ENCODE assay signal across 8 cellular contexts in the genomic region with DNA sequence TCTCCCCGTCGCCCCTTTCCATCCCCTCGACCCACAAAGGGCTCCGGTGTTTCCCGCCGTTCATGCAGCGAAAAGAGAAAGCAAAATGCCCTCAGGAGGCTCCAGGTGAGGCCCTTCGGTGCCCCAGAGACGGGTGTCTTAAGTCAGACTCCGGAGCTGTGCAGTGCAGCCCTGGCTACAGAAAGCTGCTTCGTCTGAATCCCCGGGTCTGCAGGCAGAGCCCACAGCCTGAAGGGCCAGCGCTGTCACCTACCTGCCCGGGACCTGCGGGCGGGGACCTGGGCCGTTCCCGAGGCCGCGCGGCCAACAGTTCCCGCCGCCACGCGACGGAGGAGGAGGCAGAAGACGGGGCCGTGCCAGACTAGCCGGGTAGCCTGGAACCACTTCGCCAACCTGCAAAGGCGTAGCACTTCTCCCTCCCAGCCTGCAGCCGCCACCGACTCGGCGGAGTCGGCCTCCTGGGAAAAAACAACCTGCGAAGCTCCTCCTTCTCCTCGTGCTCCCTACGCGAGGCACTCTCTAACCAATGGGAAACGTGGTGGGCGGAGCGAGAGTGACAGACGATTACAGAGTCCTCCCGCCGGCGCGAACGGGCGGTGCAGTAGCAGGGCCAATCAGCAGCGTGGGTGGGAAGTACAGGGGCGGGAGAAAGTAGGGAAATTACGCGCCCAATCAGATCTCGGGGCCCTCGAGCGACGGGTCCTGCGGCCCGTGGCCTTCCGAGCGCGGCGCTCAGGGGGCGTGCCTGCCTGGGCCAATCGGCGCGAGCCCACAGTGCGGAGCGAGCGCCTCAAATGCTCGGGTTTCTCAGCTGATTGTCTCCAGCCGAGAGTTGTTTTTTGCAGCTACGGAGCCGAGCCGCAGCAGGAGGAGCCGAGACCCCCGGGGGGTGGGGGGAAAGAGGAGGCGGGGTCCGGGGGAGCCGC.
DNase-seq lines count a peak whose midpoint lies in the region; ATAC-seq and TF ChIP-seq lines count a peak whose summit lies in the region.

A gene with protein sequence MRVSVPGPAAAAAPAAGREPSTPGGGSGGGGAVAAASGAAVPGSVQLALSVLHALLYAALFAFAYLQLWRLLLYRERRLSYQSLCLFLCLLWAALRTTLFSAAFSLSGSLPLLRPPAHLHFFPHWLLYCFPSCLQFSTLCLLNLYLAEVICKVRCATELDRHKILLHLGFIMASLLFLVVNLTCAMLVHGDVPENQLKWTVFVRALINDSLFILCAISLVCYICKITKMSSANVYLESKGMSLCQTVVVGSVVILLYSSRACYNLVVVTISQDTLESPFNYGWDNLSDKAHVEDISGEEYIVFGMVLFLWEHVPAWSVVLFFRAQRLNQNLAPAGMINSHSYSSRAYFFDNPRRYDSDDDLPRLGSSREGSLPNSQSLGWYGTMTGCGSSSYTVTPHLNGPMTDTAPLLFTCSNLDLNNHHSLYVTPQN (plus strand): TSS at position 774 of the 926 bp plus-strand sequence. CDS start 312 bp downstream, outside the sequence.
A gene with protein sequence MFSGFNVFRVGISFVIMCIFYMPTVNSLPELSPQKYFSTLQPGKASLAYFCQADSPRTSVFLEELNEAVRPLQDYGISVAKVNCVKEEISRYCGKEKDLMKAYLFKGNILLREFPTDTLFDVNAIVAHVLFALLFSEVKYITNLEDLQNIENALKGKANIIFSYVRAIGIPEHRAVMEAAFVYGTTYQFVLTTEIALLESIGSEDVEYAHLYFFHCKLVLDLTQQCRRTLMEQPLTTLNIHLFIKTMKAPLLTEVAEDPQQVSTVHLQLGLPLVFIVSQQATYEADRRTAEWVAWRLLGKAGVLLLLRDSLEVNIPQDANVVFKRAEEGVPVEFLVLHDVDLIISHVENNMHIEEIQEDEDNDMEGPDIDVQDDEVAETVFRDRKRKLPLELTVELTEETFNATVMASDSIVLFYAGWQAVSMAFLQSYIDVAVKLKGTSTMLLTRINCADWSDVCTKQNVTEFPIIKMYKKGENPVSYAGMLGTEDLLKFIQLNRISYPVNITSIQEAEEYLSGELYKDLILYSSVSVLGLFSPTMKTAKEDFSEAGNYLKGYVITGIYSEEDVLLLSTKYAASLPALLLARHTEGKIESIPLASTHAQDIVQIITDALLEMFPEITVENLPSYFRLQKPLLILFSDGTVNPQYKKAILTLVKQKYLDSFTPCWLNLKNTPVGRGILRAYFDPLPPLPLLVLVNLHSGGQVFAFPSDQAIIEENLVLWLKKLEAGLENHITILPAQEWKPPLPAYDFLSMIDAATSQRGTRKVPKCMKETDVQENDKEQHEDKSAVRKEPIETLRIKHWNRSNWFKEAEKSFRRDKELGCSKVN (minus strand): TSS at position 443 of the 926 bp plus-strand sequence. CDS start 8,948 bp downstream, outside the sequence.

- H3K27ac Mint-ChIP-seq in central memory CD8-positive, alpha-beta T cell (ENCODE audit: low read depth): peak within 1 kb of the TSS; percentile 96

- H3K9me3 Mint-ChIP-seq in central memory CD8-positive, alpha-beta T cell: no peaks in the 10 kb centered on the region

- peaks cover 13% of the 10 kb centered on the region for H3K36me3 Mint-ChIP-seq in central memory CD8-positive, alpha-beta T cell (ENCODE audit: insufficient read depth)

- H3K27me3 Mint-ChIP-seq in central memory CD8-positive, alpha-beta T cell: peaks cover 13% of the 10 kb centered on the region

- H3K4me3 Mint-ChIP-seq in central memory CD8-positive, alpha-beta T cell: peak within 1 kb of the TSS; percentile 85

- ATAC-seq in GM19025 (IDR thresholded peaks at IDR 0.05; ENCODE audit: low read depth, unreplicated experiment) (peak; percentile 93), HG03280 (IDR thresholded peaks at IDR 0.05; ENCODE audit: unreplicated experiment) (peak; percentile 96)
- peak; percentile 87 for ATAC-seq in central memory CD8-positive, alpha-beta T cell (replicated peaks; ENCODE audit: extremely low read depth, poor library complexity, severe bottlenecking)

- H3K4me1 Mint-ChIP-seq in central memory CD8-positive, alpha-beta T cell: peaks cover 29% of the 10 kb centered on the region

- TF ChIP-seq CTCF in AG09319 (IDR thresholded peaks at IDR 0.05; ENCODE audit: low read depth, low read length): no peak

- peak; percentile 97 for DNase-seq in AG09319 (ENCODE audit: extremely low read depth, low read depth)
- DNase-seq in NCI-H345 (lab: John Stamatoyannopoulos, UW): peak; percentile 100
- peak; percentile 96 to 98 (median 96) for DNase-seq in activated CD4-positive, CD25-positive, alpha-beta regulatory T cell (lab: John Stamatoyannopoulos, UW)
- peak; percentile 97 to 98 for DNase-seq in central memory CD8-positive, alpha-beta T cell (ENCODE audit: low spot score in 2 of 2)
- DNase-seq in inferior parietal cortex (ENCODE audit: extremely low spot score): peak; percentile 100
- DNase-seq in smooth muscle cell of the brain vasculature (ENCODE audit: low read depth, low spot score): peak; percentile 98

Comparison
In these comparisons a context has a peak if more than half of its experiments do, and no peak if none do; other contexts are left out.
1. Peak in every context shown above with its lines: DNase-seq and ATAC-seq.